Comparison of ENCODE assay signal across 20 cellular contexts in the genomic region with DNA sequence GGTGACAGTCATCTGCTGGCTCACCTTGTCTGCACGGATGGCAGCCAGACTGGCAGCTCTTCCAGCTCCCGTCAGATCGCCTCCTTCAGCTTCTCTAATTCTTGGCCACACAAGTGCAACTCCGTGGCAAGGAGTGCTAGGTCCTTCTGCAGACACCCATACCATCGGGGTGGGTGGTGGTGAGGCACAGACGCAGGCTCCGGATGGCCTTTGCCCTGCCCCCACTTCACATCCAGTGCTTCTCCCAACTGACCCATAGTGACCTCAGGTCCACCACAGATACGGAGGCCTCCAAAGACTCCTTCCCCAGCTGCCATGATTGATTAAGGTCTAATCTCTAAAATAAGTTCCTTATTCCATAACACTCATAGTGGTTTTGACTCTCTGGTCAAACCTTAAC. TPM values are rescaled to one million over a fixed set of nuclear protein-coding genes. Genes with fewer than 3 reads are reported as not detected.
DNase-seq lines count a peak whose midpoint lies in the region; ATAC-seq, FAIRE-seq and TF ChIP-seq lines count a peak whose summit lies in the region.
"Had no signal": no experiment of that assay in that cellular context is flagged by ENCODE, and none has a peak within 500 bp of the region (broad histone marks: within the 10 kb centered on the region; RNA-seq: fewer than 3 reads in every experiment).

No MANE protein-coding gene starts in this region.

- TF ChIP-seq POLR2A in lower leg skin (IDR thresholded peaks at IDR 0.05): no peak

- peaks cover 2% of the 10 kb centered on the region for H3K27me3 Mint-ChIP-seq in activated CD4-positive, alpha-beta T cell treated with anti-CD3 and anti-CD28 coated beads, Interleukin-2, amount 10 ng/mL, durations not matched to agents 7 days and 5 days
- H3K27me3 Mint-ChIP-seq in stimulated activated memory B cell treated with anti-CD40 and anti-IgM and Interleukin-4, amounts not matched to agents 10 μg/mL and 1 μg/mL and 100 μg/mL, for 72 hours: no peaks in the 10 kb centered on the region
- H3K27me3 Mint-ChIP-seq: dendritic cell treated with granulocyte-macrophage colony-stimulating factor and Interleukin-4, amounts not matched to agents 40 ng/mL and 50 ng/mL, for 4 days had no signal

- no peak overlapping the region for H3K4me3 ChIP-seq in lower leg skin (ENCODE audit: low read depth, poor library complexity, severe bottlenecking)
- H3K4me3 ChIP-seq: gastrocnemius medialis, GM23338 had no signal

- H3K9me3 Mint-ChIP-seq in activated CD4-positive, alpha-beta T cell treated with anti-CD3 and anti-CD28 coated beads, Interleukin-2, amount 10 ng/mL, durations not matched to agents 7 days and 5 days: no peaks in the 10 kb centered on the region
- H3K9me3 Mint-ChIP-seq in stimulated activated memory B cell treated with anti-CD40 and anti-IgM and Interleukin-4, amounts not matched to agents 10 μg/mL and 1 μg/mL and 100 μg/mL, for 72 hours: no peaks in the 10 kb centered on the region
- H3K9me3 Mint-ChIP-seq: brain; dendritic cell treated with granulocyte-macrophage colony-stimulating factor and Interleukin-4, amounts not matched to agents 40 ng/mL and 50 ng/mL, for 4 days; GM23338 had no signal

- no peak overlapping the region for H3K4me3 Mint-ChIP-seq in activated CD4-positive, alpha-beta T cell treated with anti-CD3 and anti-CD28 coated beads, Interleukin-2, amount 10 ng/mL, durations not matched to agents 7 days and 5 days
- no peak overlapping the region for H3K4me3 Mint-ChIP-seq in stimulated activated memory B cell treated with anti-CD40 and anti-IgM and Interleukin-4, amounts not matched to agents 10 μg/mL and 1 μg/mL and 100 μg/mL, for 72 hours
- H3K4me3 Mint-ChIP-seq: brain; dendritic cell treated with granulocyte-macrophage colony-stimulating factor and Interleukin-4, amounts not matched to agents 40 ng/mL and 50 ng/mL, for 4 days; GM23338 had no signal

- H3K27ac Mint-ChIP-seq in activated CD4-positive, alpha-beta T cell treated with anti-CD3 and anti-CD28 coated beads, Interleukin-2, amount 10 ng/mL, durations not matched to agents 7 days and 5 days: peak overlapping the region; percentile 78
- H3K27ac Mint-ChIP-seq in stimulated activated memory B cell treated with anti-CD40 and anti-IgM and Interleukin-4, amounts not matched to agents 10 μg/mL and 1 μg/mL and 100 μg/mL, for 72 hours: peak overlapping the region; percentile 95
- H3K27ac Mint-ChIP-seq: brain, GM23338 had no signal

- no peak for DNase-seq in activated CD4-positive, alpha-beta T cell treated with anti-CD3 and anti-CD28 coated beads, Interleukin-2, amount 10 ng/mL, durations not matched to agents 7 days and 5 days
- no peak for DNase-seq in activated CD4-positive, alpha-beta T cell treated with anti-CD3 and anti-CD28 coated beads, Interleukin-2, amount 50 U/mL, for 1 hour
- DNase-seq in OCI-M1 (lab: John Stamatoyannopoulos, UW) (peak; percentile 90), amniotic epithelial cell (ENCODE audit: low read depth) (peak; percentile 12), HTR-8/SVneo (ENCODE audit: insufficient read length, low spot score) (no peak), COLO829 (ENCODE audit: low spot score) (no peak), lower leg skin (ENCODE audit: low spot score in 2 of 2) (no peak)
- DNase-seq: activated CD4-positive, alpha-beta T cell treated with anti-CD3 and anti-CD28 coated beads for 48 hours; activated effector memory CD4-positive, alpha-beta T cell treated with Interleukin-2 at 50 U/mL for 16 hours; gastrocnemius medialis; NCI-H1417 treated with DMSO at 0.1 percent for 48 hours; NCI-H345; Right ventricle myocardium superior; stimulated activated CD4-positive, alpha-beta T cell treated with anti-CD3 and anti-CD28 coated beads, Interleukin-12 subunit alpha, Interleukin-12 subunit beta, amount 100 ng/mL, for 4 hours had no signal

- intact Hi-C loops in lower leg skin (cut with DNase I; ENCODE audit: low total_unique reads): loop anchor here (5.0 kb wide), 2 partner anchors 42 to 112 kb away; no protein-coding TSS in a partner anchor

- TF ChIP-seq CTCF in lower leg skin (IDR thresholded peaks at IDR 0.05): no peak

- CTCF ChIA-PET in activated CD4-positive, alpha-beta T cell treated with anti-CD3 and anti-CD28 coated beads, Interleukin-2, amount 10 ng/mL, durations not matched to agents 7 days and 5 days (lab: Charles Lee): interaction anchor here (1.1 to 3.1 kb wide), 15 partner anchors 14 to 177 kb away, joined by 3 to 21 read pairs (median 11); a partner anchor contains a TSS

- WGBS in lower leg skin, 2 donors: 81 to 92% methylated on average over 8 of the region's 8 CpGs

- no peaks in the 10 kb centered on the region for H3K36me3 Mint-ChIP-seq in activated CD4-positive, alpha-beta T cell treated with anti-CD3 and anti-CD28 coated beads, Interleukin-2, amount 10 ng/mL, durations not matched to agents 7 days and 5 days (ENCODE audit: low read depth)
- H3K36me3 Mint-ChIP-seq in stimulated activated memory B cell treated with anti-CD40 and anti-IgM and Interleukin-4, amounts not matched to agents 10 μg/mL and 1 μg/mL and 100 μg/mL, for 72 hours: no peaks in the 10 kb centered on the region
- H3K36me3 Mint-ChIP-seq: brain had no signal

- peaks cover 51% of the 10 kb centered on the region for H3K4me1 Mint-ChIP-seq in activated CD4-positive, alpha-beta T cell treated with anti-CD3 and anti-CD28 coated beads, Interleukin-2, amount 10 ng/mL, durations not matched to agents 7 days and 5 days
- H3K4me1 Mint-ChIP-seq in stimulated activated memory B cell treated with anti-CD40 and anti-IgM and Interleukin-4, amounts not matched to agents 10 μg/mL and 1 μg/mL and 100 μg/mL, for 72 hours: peaks cover 47% of the 10 kb centered on the region

- POLR2A ChIA-PET in activated CD4-positive, alpha-beta T cell treated with anti-CD3 and anti-CD28 coated beads, Interleukin-2, amount 10 ng/mL, durations not matched to agents 7 days and 5 days (lab: Charles Lee): interaction anchor here (1.0 to 1.5 kb wide), 2 partner anchors 37 to 40 kb away, joined by 3 to 10 read pairs; no protein-coding TSS in a partner anchor

- ATAC-seq in stimulated activated memory B cell treated with anti-CD40 and anti-IgM and Interleukin-4, amounts not matched to agents 10 μg/mL and 1 μg/mL and 100 μg/mL, for 72 hours: no peak
- ATAC-seq: gastrocnemius medialis, GM23338 had no signal

- no peak for FAIRE-seq in HTR-8/SVneo (lab: Jason Lieb, UNC)
- FAIRE-seq: G401.6 had no signal

RNA-seq across cellular contexts. Expression of a gene that starts 19.9 kb away (rescaled TPM):
- total RNA-seq in activated CD4-positive, alpha-beta T cell treated with anti-CD3 and anti-CD28 coated beads, Interleukin-2, amount 10 ng/mL, durations not matched to agents 7 days and 5 days: 100 to 1,000 TPM; 115 to 134 TPM
- under 1 TPM in 2 of 4 donors, not detected in 2; 0.16 to 0.89 TPM for total RNA-seq in lower leg skin
- total RNA-seq: GM23338, pulmonary artery endothelial cell had no signal

RNA-seq across cellular contexts. Expression of a gene that starts 27.0 kb away (rescaled TPM):
- 10 to 100 TPM; 45.8 to 47.9 TPM for total RNA-seq in activated CD4-positive, alpha-beta T cell treated with anti-CD3 and anti-CD28 coated beads, Interleukin-2, amount 10 ng/mL, durations not matched to agents 7 days and 5 days
- total RNA-seq in lower leg skin: 10 to 100 TPM; 11.4 to 23.8 (median 17.6) TPM

RNA-seq across cellular contexts. Expression of a gene that starts 40.9 kb away (rescaled TPM):
- total RNA-seq in activated CD4-positive, alpha-beta T cell treated with anti-CD3 and anti-CD28 coated beads, Interleukin-2, amount 10 ng/mL, durations not matched to agents 7 days and 5 days: not detected
- total RNA-seq in lower leg skin: 100 to 1,000 TPM; 174 to 298 (median 196) TPM

RNA-seq across cellular contexts. Expression of a gene that starts 45.6 kb away (rescaled TPM):
- total RNA-seq in activated CD4-positive, alpha-beta T cell treated with anti-CD3 and anti-CD28 coated beads, Interleukin-2, amount 10 ng/mL, durations not matched to agents 7 days and 5 days: 10 to 100 TPM; 61.4 to 73.4 TPM
- total RNA-seq in lower leg skin: 1 to 10 TPM; 2.1 to 6.6 (median 4.4) TPM

RNA-seq across cellular contexts. Expression of a gene that starts 49.5 kb away (rescaled TPM):
- under 1 TPM; 0.54 to 0.67 TPM for total RNA-seq in activated CD4-positive, alpha-beta T cell treated with anti-CD3 and anti-CD28 coated beads, Interleukin-2, amount 10 ng/mL, durations not matched to agents 7 days and 5 days
- 100 to 1,000 TPM in 3 of 4 donors, 10 to 100 TPM in 1; 74.6 to 139 (median 119) TPM for total RNA-seq in lower leg skin
- total RNA-seq: Right ventricle myocardium superior had no signal

Comparison
In these comparisons a context has a peak if more than half of its experiments do, and no peak if none do; other contexts are left out.
1. DNase-seq: peak in OCI-M1 (single experiment) and amniotic epithelial cell (single experiment); none in activated CD4-positive, alpha-beta T cell treated with anti-CD3 and anti-CD28 coated beads, Interleukin-2, amount 10 ng/mL, durations not matched to agents 7 days and 5 days (single experiment), activated CD4-positive, alpha-beta T cell treated with anti-CD3 and anti-CD28 coated beads, Interleukin-2, amount 50 U/mL, for 1 hour (single experiment), HTR-8/SVneo (single experiment), COLO829 (single experiment) and lower leg skin (0 of 2).
2. RNA of a gene that starts 19.9 kb away (total RNA-seq): 115 to 134 TPM in activated CD4-positive, alpha-beta T cell treated with anti-CD3 and anti-CD28 coated beads, Interleukin-2, amount 10 ng/mL, durations not matched to agents 7 days and 5 days; 0.16 to 0.89 TPM in lower leg skin; every median in the first group is over 10 times any median in the second.
3. RNA of a gene that starts 40.9 kb away (total RNA-seq): 174 to 298 TPM in lower leg skin; not detected in activated CD4-positive, alpha-beta T cell treated with anti-CD3 and anti-CD28 coated beads, Interleukin-2, amount 10 ng/mL, durations not matched to agents 7 days and 5 days; every median in the first group is over 100 times any median in the second.